In genomic region chr21:32908529-32908928, GRCh38 we compare ENCODE assay signal across 1 cellular context.
TF ChIP-seq lines count a peak whose summit lies in the region.

No MANE protein-coding gene starts in this region.

TF ChIP-seq in IMR-90, 13 proteins besides CTCF, POLR2A, EP300 and RAD21 (continued from another document):
- TF ChIP-seq ELK1 (IDR thresholded peaks at IDR 0.05; ENCODE audit: borderline replicate concordance, low read depth, low read length) (no peak), MAZ (IDR thresholded peaks at IDR 0.05; ENCODE audit: borderline replicate concordance, low read depth, low read length) (no peak), NFE2L2 (IDR thresholded peaks at IDR 0.05; ENCODE audit: low read depth, low read length) (no peak), BHLHE40 (IDR thresholded peaks at IDR 0.05; ENCODE audit: low read depth, low read length) (no peak), CEBPB (IDR thresholded peaks at IDR 0.05; ENCODE audit: low read depth, low read length) (no peak), RFX5 (IDR thresholded peaks at IDR 0.05; ENCODE audit: low read depth, low read length) (no peak), FOS (IDR thresholded peaks at IDR 0.05; ENCODE audit: low read depth, low read length) (no peak), CHD1 (IDR thresholded peaks at IDR 0.05; ENCODE audit: low read depth, low read length) (no peak), SMC3 (IDR thresholded peaks at IDR 0.05; ENCODE audit: low read depth, low read length) (no peak)
